In the genomic region with DNA sequence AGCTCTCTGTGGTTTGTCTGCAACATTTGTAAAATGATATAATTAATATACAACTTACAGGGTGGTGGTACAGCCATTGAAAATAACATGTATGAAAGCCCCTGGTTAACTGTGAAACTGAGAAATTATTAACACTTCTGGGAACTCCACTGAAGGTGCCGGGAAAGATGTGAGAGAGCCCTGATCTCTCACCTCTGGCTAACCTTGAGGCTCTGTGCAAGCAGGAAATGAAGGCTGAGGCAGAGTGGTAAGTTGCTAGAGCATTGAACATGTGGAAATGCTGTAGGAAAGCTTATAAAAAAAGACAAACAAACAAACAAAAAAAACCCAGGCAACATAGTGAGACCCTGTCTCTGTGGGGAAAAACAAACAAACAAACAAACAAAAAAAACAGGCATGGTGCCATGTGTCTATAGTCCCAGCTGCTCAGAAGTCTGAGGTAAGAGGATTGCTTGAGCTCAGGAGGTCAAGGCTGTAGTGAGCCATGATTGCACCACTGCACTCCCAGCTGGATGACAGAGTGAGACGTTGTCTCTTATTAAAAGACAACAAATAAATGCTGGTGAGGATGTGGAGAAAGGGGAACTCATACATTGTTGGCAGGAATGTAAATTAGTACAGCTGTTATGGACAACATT, we compare ENCODE assay signal across 26 cellular contexts. TPM values are rescaled to one million over a fixed set of nuclear protein-coding genes. Genes with fewer than 3 reads are reported as not detected.
DNase-seq lines count a peak whose midpoint lies in the region; ATAC-seq and TF ChIP-seq lines count a peak whose summit lies in the region.
"Had no signal": no experiment of that assay in that cellular context is flagged by ENCODE, and none has a peak within 500 bp of the region (broad histone marks: within the 10 kb centered on the region; RNA-seq: fewer than 3 reads in every experiment).

No MANE protein-coding gene starts in this region.

- POLR2A ChIA-PET in CD4-positive, alpha-beta memory T cell (lab: Charles Lee; ENCODE audit: partially characterized antibody) = no interaction called here

- no peak overlapping the region for H4K91ac ChIP-seq in mesenchymal stem cell (ENCODE audit: low read length)

- no peak overlapping the region for H3K23ac ChIP-seq in mesenchymal stem cell (ENCODE audit: low read length in 2 of 2)

- TF ChIP-seq CTCF in cardiac fibroblast (IDR thresholded peaks at IDR 0.05; ENCODE audit: low read depth, low read length) = no peak

- H3K9me3 ChIP-seq in MG63 = peaks cover 17% of the 10 kb centered on the region
- peaks cover 17% of the 10 kb centered on the region for H3K9me3 ChIP-seq in mesenchymal stem cell (ENCODE audit: control insufficient read depth, low read length)
- H3K9me3 ChIP-seq in CD4-positive, alpha-beta memory T cell (ENCODE audit: control insufficient read depth in 1 of 2, low read length in 2 of 2) = peaks cover 0 to 5% of the 10 kb centered on the region in 2 donors
- H3K9me3 ChIP-seq: right lobe of liver had no signal

- no peak overlapping the region for H3K4me3 Mint-ChIP-seq in CD4-positive, alpha-beta memory T cell
- H3K4me3 Mint-ChIP-seq: activated CD8-positive, alpha-beta T cell treated with anti-CD3 and anti-CD28 coated beads for 36 hours; activated naive CD4-positive, alpha-beta T cell treated with anti-CD3 and anti-CD28 coated beads for 36 hours; activated T-cell treated with anti-CD3 and anti-CD28 coated beads, Interleukin-2, amount 50 U/mL, for 24 hours; naive B cell; T-helper 17 cell had no signal

- intact Hi-C loops in CD4-positive, alpha-beta memory T cell (cut with micrococcal nuclease) = no loop called here

- no peak overlapping the region for H2AFZ ChIP-seq in mesenchymal stem cell (ENCODE audit: low read depth, low read length)

- 69% methylated on average over 1 of the region's 2 CpGs for WGBS in mesenchymal stem cell

- no peaks in the 10 kb centered on the region for H3K4me1 Mint-ChIP-seq in CD4-positive, alpha-beta memory T cell
- H3K4me1 Mint-ChIP-seq: naive B cell, T-helper 17 cell had no signal

- no peaks in the 10 kb centered on the region for H3K27me3 Mint-ChIP-seq in CD4-positive, alpha-beta memory T cell
- H3K27me3 Mint-ChIP-seq: activated CD8-positive, alpha-beta T cell treated with anti-CD3 and anti-CD28 coated beads for 36 hours; activated T-cell treated with anti-CD3 and anti-CD28 coated beads, Interleukin-2, amount 50 U/mL, for 24 hours; naive B cell; T-helper 17 cell had no signal

- no peak overlapping the region for H3K14ac ChIP-seq in mesenchymal stem cell (ENCODE audit: low read length in 2 of 2)

- no peak overlapping the region for H2BK12ac ChIP-seq in mesenchymal stem cell (ENCODE audit: low read length in 2 of 2)

- H2AK5ac ChIP-seq in mesenchymal stem cell (ENCODE audit: low read length, severe bottlenecking) = no peak overlapping the region

- no peak overlapping the region for H3K27ac ChIP-seq in mesenchymal stem cell (ENCODE audit: low read length, poor library complexity, severe bottlenecking)
- H3K27ac ChIP-seq in CD4-positive, alpha-beta memory T cell (ENCODE audit: low read depth, low read length) = no peak overlapping the region
- H3K27ac ChIP-seq: Peyer's patch, right lobe of liver, tibial nerve had no signal

- peak; percentile 57 for ATAC-seq in GM19463 (IDR thresholded peaks at IDR 0.05; ENCODE audit: unreplicated experiment)
- ATAC-seq in GM21515 (IDR thresholded peaks at IDR 0.05; ENCODE audit: unreplicated experiment) = no peak
- ATAC-seq: activated CD8-positive, alpha-beta T cell treated with anti-CD3 and anti-CD28 coated beads for 36 hours; T-helper 17 cell had no signal

- H3K27me3 ChIP-seq in MG63 (no peaks in the 10 kb centered on the region), mesenchymal stem cell (ENCODE audit: control insufficient read depth in 1 of 2, insufficient read depth in 1 of 2, low read length in 2 of 2) (no peaks in the 10 kb centered on the region)
- no peaks in the 10 kb centered on the region for H3K27me3 ChIP-seq in CD4-positive, alpha-beta memory T cell (ENCODE audit: insufficient read depth, low read length)
- H3K27me3 ChIP-seq: Peyer's patch, right lobe of liver, tibial nerve had no signal

- H4K8ac ChIP-seq in mesenchymal stem cell (ENCODE audit: low read length) = no peak overlapping the region

- H3K4me3 ChIP-seq in MG63 (no peak overlapping the region), cardiac fibroblast (replicated peaks in 1 of 2; ENCODE audit: low read depth in 2 of 2, low read length in 2 of 2) (no peak overlapping the region), mesenchymal stem cell (ENCODE audit: insufficient read depth in 1 of 2, low read depth in 1 of 2, low read length in 2 of 2) (no peak overlapping the region)
- H3K4me3 ChIP-seq in CD4-positive, alpha-beta memory T cell (ENCODE audit: low read length in 2 of 2) = no peak overlapping the region
- H3K4me3 ChIP-seq: lung, Peyer's patch, right lobe of liver, tibial nerve had no signal

- peaks cover 0 to 37% (median 27%) of the 10 kb centered on the region in 8 donors for H3K9me3 Mint-ChIP-seq in CD4-positive, alpha-beta memory T cell

- no peak overlapping the region for H3K4me2 ChIP-seq in mesenchymal stem cell (ENCODE audit: low read length, poor library complexity, severe bottlenecking)

- CTCF ChIA-PET in CD4-positive, alpha-beta memory T cell (lab: Charles Lee; ENCODE audit: partially characterized antibody) = no interaction called here

- H3K4ac ChIP-seq in mesenchymal stem cell (ENCODE audit: low read depth in 1 of 2, low read length in 2 of 2) = no peak overlapping the region

- no peaks in the 10 kb centered on the region for H3K4me1 ChIP-seq in mesenchymal stem cell (ENCODE audit: control insufficient read depth, insufficient read depth, low read depth, low read length)
- H3K4me1 ChIP-seq in CD4-positive, alpha-beta memory T cell (ENCODE audit: insufficient read depth, low read length) = no peaks in the 10 kb centered on the region
- H3K4me1 ChIP-seq: Peyer's patch, right lobe of liver, tibial nerve had no signal

- H2BK5ac ChIP-seq in mesenchymal stem cell (ENCODE audit: low read depth, low read length, poor library complexity, severe bottlenecking) = no peak overlapping the region

- H3K9ac ChIP-seq in mesenchymal stem cell (ENCODE audit: low read length) = no peak overlapping the region

- H3K18ac ChIP-seq in mesenchymal stem cell (ENCODE audit: low read depth in 1 of 2, low read length in 2 of 2) = no peak overlapping the region

- H3K36me3 ChIP-seq in MG63 (peaks cover 11% of the 10 kb centered on the region), mesenchymal stem cell (ENCODE audit: control insufficient read depth in 1 of 2, insufficient read depth in 2 of 2, low read depth in 1 of 2, low read length in 2 of 2) (no peaks in the 10 kb centered on the region)
- no peaks in the 10 kb centered on the region for H3K36me3 ChIP-seq in CD4-positive, alpha-beta memory T cell (ENCODE audit: insufficient read depth, low read length)
- H3K36me3 ChIP-seq: Peyer's patch, right lobe of liver had no signal

- DNase-seq in MG63 = peak; percentile 48
- peak; percentile 19 to 70 for DNase-seq in cardiac fibroblast (ENCODE audit: low read depth in 2 of 2)
- DNase-seq in mesenchymal stem cell = peak; percentile 62
- DNase-seq in medulla oblongata (ENCODE audit: extremely low spot score) = no peak
- no peak for DNase-seq in NCI-H2227 (lab: John Stamatoyannopoulos, UW; ENCODE audit: unreplicated experiment)
- no peak for DNase-seq in CD4-positive, alpha-beta memory T cell
- DNase-seq: activated CD8-positive, alpha-beta T cell treated with anti-CD3 and anti-CD28 coated beads for 36 hours; activated naive CD4-positive, alpha-beta T cell treated with anti-CD3 and anti-CD28 coated beads for 36 hours; activated T-cell treated with anti-CD3 and anti-CD28 coated beads, Interleukin-2, amount 50 U/mL, for 24 hours; foreskin melanocyte; hippocampal formation; islet precursor cell; naive B cell; NCI-H1436; NCI-H2171 treated with DMSO at 0.1 percent for 48 hours; Peyer's patch; right lobe of liver; stimulated activated CD4-positive, alpha-beta T cell treated with anti-CD3 and anti-CD28 coated beads, Interleukin-1b, Interleukin-23, amount 100 ng/mL, for 48 hours; stimulated activated naive CD4-positive, alpha-beta T cell treated with Interleukin-2 at 50 U/mL for 16 hours; T-helper 17 cell had no signal

- no peaks in the 10 kb centered on the region for H3K79me1 ChIP-seq in mesenchymal stem cell (replicated peaks; ENCODE audit: low read length, poor library complexity, severe bottlenecking)

- H3K36me3 Mint-ChIP-seq in CD4-positive, alpha-beta memory T cell = peaks cover 24 to 50% of the 10 kb centered on the region in 2 donors

- no peak overlapping the region for H2BK15ac ChIP-seq in mesenchymal stem cell (ENCODE audit: low read depth, poor library complexity, severe bottlenecking)

- H3K27ac Mint-ChIP-seq in CD4-positive, alpha-beta memory T cell = no peak overlapping the region
- H3K27ac Mint-ChIP-seq: activated CD8-positive, alpha-beta T cell treated with anti-CD3 and anti-CD28 coated beads for 36 hours; activated naive CD4-positive, alpha-beta T cell treated with anti-CD3 and anti-CD28 coated beads for 36 hours; activated T-cell treated with anti-CD3 and anti-CD28 coated beads, Interleukin-2, amount 50 U/mL, for 24 hours; naive B cell; T-helper 17 cell had no signal

- H2BK120ac ChIP-seq in mesenchymal stem cell (ENCODE audit: low read depth, low read length) = no peak overlapping the region

RNA-seq across cellular contexts. Expression of a gene that starts 7.5 kb away (rescaled TPM):
- 0.59 and 1.5 TPM in 2 replicates for total RNA-seq in MG63 (2014; rRNA removed; shearing (Covaris generic); ENCODE audit: low replicate concordance)
- polyA plus RNA-seq in mesenchymal stem cell (2013, experiment 1 of 2) = 0.10 TPM
- polyA plus RNA-seq in mesenchymal stem cell (2013, experiment 2 of 2) = 0.12 TPM
- total RNA-seq in CD4-positive, alpha-beta memory T cell = 1 to 10 TPM in 1 of 2 experiments, under 1 TPM in 1; 0.94 to 1.8 TPM
- polyA plus RNA-seq in CD4-positive, alpha-beta memory T cell = under 1 TPM in 1 of 2 donors, not detected in 1; 0.68 TPM
- total RNA-seq: osteocyte, SK-MEL-5 had no signal

RNA-seq across cellular contexts. Expression of a gene that starts 58.8 kb away (rescaled TPM):
- 217 and 372 TPM in 2 replicates for total RNA-seq in MG63 (2014; rRNA removed; shearing (Covaris generic); ENCODE audit: low replicate concordance)
- polyA plus RNA-seq in mesenchymal stem cell (2013, experiment 1 of 2) = 73.5 TPM
- 74.6 TPM for polyA plus RNA-seq in mesenchymal stem cell (2013, experiment 2 of 2)
- total RNA-seq in CD4-positive, alpha-beta memory T cell = not detected
- polyA plus RNA-seq in CD4-positive, alpha-beta memory T cell = not detected
- total RNA-seq: right lobe of liver, T-helper 17 cell had no signal

Comparison
In these comparisons a context has a peak if more than half of its experiments do, and no peak if none do; other contexts are left out.
1. DNase-seq: peak in MG63 (single experiment), cardiac fibroblast (2 of 2) and mesenchymal stem cell (single experiment); none in medulla oblongata (single experiment), NCI-H2227 (single experiment) and CD4-positive, alpha-beta memory T cell (0 of 5).
2. RNA of a gene that starts 58.8 kb away (total RNA-seq): 217 to 372 TPM in MG63; not detected in CD4-positive, alpha-beta memory T cell; every median in the first group is over 100 times any median in the second.